Comparison of ENCODE assay signal across 1 cellular context in the genomic region with DNA sequence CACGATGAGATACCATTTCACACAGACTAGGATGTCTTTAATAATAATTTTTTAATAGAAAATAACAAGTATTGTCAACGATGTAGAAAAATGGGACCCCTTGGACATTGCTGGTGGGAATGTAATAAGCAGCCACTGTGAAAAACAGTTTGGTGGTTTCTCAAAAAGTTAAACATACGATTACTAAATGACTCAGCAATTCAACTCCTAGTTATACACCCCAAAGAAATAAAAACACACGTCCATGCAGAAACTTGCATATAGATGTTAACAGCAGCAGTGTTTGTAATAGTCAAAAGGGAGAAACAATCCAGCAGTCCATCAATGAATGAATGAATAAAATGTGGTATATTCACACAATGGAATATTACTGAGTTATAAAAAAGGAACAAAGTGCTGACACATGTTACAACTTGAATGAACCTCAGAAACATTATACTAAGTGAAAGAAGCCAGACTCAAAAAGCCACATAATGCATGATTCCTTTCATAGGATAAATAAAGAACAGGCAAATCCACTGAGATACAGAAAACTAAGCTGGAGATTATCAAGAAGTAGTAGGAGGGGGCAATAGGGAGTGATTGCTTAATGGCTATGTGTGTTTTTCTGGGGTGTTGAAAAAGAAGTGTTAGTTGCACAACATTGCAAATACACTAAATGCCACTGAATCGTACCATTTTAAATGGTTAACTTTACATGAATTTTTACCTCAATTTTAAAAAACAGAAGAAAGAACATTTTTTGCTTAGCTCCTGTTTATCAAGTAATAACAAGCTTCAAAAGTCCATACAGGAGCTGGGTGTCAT.
TF ChIP-seq lines count a peak whose summit lies in the region.

No MANE protein-coding gene starts in this region.

TF ChIP-seq in K562, 482 proteins besides CTCF, POLR2A, EP300 and RAD21:
- TF ChIP-seq RBM25 (IDR thresholded peaks at IDR 0.05; ENCODE audit: low read depth, low read length, severe bottlenecking) = peak; percentile 32
- peak; percentile 57; the same call in 1 of the 2 replicates for TF ChIP-seq MAFK (IDR thresholded peaks at IDR 0.05; ENCODE audit: low read length)
- no peak for TF ChIP-seq CEBPG (CRISPR knock-in tag; IDR thresholded peaks at IDR 0.05)
- 0 out of 4 replicates have a peak, but pooled peaks of 1 of the 2 experiments have one; percentile 12 for TF ChIP-seq CEBPG (tag; conservative IDR thresholded peaks at IDR 0.05 in 1 of 2, IDR thresholded peaks at IDR 0.05 in 1 of 2)
- TF ChIP-seq MAFG (tag; conservative IDR thresholded peaks at IDR 0.05) = peak; percentile 88
- no peak for TF ChIP-seq MBD2 (IDR thresholded peaks at IDR 0.05; ENCODE audit: borderline replicate concordance, low read depth)
- TF ChIP-seq C11orf30 (IDR thresholded peaks at IDR 0.05; ENCODE audit: low read depth) = peak; percentile 84
- TF ChIP-seq, protein P1, sequence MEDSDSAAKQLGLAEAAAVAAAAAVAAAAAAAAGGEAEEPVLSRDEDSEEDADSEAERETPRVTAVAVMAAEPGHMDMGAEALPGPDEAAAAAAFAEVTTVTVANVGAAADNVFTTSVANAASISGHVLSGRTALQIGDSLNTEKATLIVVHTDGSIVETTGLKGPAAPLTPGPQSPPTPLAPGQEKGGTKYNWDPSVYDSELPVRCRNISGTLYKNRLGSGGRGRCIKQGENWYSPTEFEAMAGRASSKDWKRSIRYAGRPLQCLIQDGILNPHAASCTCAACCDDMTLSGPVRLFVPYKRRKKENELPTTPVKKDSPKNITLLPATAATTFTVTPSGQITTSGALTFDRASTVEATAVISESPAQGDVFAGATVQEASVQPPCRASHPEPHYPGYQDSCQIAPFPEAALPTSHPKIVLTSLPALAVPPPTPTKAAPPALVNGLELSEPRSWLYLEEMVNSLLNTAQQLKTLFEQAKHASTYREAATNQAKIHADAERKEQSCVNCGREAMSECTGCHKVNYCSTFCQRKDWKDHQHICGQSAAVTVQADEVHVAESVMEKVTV (CRISPR knock-in tag; IDR thresholded peaks at IDR 0.05) = no peak
- peak; percentile 73 for TF ChIP-seq NFE2 (IDR thresholded peaks at IDR 0.05; ENCODE audit: low read depth)
- no peak for TF ChIP-seq ZNF644 (tag; IDR thresholded peaks at IDR 0.05; ENCODE audit: low read depth)
- peak; percentile 80 for TF ChIP-seq NFE2L1 (tag; IDR thresholded peaks at IDR 0.05; ENCODE audit: borderline replicate concordance, low read depth)
- TF ChIP-seq PRPF4 (IDR thresholded peaks at IDR 0.05; ENCODE audit: insufficient read depth, low read depth, low read length, poor library complexity, severe bottlenecking) = no peak
- TF ChIP-seq KDM1A (IDR thresholded peaks at IDR 0.05) = peak in 1 of 2 experiments; percentile 43; a peak in 1 of 4 replicates
- TF ChIP-seq, protein P2, sequence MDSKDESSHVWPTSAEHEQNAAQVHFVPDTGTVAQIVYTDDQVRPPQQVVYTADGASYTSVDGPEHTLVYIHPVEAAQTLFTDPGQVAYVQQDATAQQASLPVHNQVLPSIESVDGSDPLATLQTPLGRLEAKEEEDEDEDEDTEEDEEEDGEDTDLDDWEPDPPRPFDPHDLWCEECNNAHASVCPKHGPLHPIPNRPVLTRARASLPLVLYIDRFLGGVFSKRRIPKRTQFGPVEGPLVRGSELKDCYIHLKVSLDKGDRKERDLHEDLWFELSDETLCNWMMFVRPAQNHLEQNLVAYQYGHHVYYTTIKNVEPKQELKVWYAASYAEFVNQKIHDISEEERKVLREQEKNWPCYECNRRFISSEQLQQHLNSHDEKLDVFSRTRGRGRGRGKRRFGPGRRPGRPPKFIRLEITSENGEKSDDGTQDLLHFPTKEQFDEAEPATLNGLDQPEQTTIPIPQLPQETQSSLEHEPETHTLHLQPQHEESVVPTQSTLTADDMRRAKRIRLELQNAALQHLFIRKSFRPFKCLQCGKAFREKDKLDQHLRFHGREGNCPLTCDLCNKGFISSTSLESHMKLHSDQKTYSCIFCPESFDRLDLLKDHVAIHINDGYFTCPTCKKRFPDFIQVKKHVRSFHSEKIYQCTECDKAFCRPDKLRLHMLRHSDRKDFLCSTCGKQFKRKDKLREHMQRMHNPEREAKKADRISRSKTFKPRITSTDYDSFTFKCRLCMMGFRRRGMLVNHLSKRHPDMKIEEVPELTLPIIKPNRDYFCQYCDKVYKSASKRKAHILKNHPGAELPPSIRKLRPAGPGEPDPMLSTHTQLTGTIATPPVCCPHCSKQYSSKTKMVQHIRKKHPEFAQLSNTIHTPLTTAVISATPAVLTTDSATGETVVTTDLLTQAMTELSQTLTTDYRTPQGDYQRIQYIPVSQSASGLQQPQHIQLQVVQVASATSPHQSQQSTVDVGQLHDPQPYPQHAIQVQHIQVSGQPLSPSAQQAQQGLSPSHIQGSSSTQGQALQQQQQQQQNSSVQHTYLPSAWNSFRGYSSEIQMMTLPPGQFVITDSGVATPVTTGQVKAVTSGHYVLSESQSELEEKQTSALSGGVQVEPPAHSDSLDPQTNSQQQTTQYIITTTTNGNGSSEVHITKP (IDR thresholded peaks at IDR 0.05; ENCODE audit: partially characterized antibody) = no peak
- TF ChIP-seq RBM17 (IDR thresholded peaks at IDR 0.05; ENCODE audit: borderline replicate concordance, low read depth, low read length) = no peak
- no peak for TF ChIP-seq ZNF57 (CRISPR knock-in tag; IDR thresholded peaks at IDR 0.05)
- TF ChIP-seq, protein P3, sequence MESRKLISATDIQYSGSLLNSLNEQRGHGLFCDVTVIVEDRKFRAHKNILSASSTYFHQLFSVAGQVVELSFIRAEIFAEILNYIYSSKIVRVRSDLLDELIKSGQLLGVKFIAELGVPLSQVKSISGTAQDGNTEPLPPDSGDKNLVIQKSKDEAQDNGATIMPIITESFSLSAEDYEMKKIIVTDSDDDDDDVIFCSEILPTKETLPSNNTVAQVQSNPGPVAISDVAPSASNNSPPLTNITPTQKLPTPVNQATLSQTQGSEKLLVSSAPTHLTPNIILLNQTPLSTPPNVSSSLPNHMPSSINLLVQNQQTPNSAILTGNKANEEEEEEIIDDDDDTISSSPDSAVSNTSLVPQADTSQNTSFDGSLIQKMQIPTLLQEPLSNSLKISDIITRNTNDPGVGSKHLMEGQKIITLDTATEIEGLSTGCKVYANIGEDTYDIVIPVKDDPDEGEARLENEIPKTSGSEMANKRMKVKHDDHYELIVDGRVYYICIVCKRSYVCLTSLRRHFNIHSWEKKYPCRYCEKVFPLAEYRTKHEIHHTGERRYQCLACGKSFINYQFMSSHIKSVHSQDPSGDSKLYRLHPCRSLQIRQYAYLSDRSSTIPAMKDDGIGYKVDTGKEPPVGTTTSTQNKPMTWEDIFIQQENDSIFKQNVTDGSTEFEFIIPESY (CRISPR knock-in tag; IDR thresholded peaks at IDR 0.05) = no peak
- TF ChIP-seq, protein P4, sequence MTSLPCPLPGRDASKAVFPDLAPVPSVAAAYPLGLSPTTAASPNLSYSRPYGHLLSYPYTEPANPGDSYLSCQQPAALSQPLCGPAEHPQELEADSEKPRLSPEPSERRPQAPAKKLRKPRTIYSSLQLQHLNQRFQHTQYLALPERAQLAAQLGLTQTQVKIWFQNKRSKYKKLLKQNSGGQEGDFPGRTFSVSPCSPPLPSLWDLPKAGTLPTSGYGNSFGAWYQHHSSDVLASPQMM (CRISPR knock-in tag; IDR thresholded peaks at IDR 0.05) = no peak
- TF ChIP-seq MAFF (IDR thresholded peaks at IDR 0.05; ENCODE audit: low read length) = peak; percentile 70; the same call in 1 of the 2 replicates
- TF ChIP-seq ZNF316 (IDR thresholded peaks at IDR 0.05) = peak; percentile 93
- no peak for TF ChIP-seq GATAD2A (IDR thresholded peaks at IDR 0.05)
- peak; percentile 78 for TF ChIP-seq ZNF146 (CRISPR knock-in tag; IDR thresholded peaks at IDR 0.05; ENCODE audit: unreplicated experiment)
- TF ChIP-seq FOXK2 (conservative IDR thresholded peaks at IDR 0.05 in 1 of 2, IDR thresholded peaks at IDR 0.05 in 1 of 2; ENCODE audit: low read depth in 2 of 2) = no peak
- peak; percentile 58 for TF ChIP-seq CEBPB (tag; IDR thresholded peaks at IDR 0.05)
- no peak for TF ChIP-seq NUFIP1 (IDR thresholded peaks at IDR 0.05; ENCODE audit: partially characterized antibody)
- TF ChIP-seq, protein P5, sequence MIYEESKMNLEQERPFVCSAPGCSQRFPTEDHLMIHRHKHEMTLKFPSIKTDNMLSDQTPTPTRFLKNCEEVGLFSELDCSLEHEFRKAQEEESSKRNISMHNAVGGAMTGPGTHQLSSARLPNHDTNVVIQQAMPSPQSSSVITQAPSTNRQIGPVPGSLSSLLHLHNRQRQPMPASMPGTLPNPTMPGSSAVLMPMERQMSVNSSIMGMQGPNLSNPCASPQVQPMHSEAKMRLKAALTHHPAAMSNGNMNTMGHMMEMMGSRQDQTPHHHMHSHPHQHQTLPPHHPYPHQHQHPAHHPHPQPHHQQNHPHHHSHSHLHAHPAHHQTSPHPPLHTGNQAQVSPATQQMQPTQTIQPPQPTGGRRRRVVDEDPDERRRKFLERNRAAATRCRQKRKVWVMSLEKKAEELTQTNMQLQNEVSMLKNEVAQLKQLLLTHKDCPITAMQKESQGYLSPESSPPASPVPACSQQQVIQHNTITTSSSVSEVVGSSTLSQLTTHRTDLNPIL (CRISPR knock-in tag; IDR thresholded peaks at IDR 0.05) = no peak
- no peak for TF ChIP-seq RBFOX2 (IDR thresholded peaks at IDR 0.05; ENCODE audit: low read depth, low read length)
